In genomic region chr13:40622761-40623160, GRCh38 we compare ENCODE assay signal across 19 cellular contexts. TPM values are rescaled to one million over a fixed set of nuclear protein-coding genes. Genes with fewer than 3 reads are reported as not detected.
DNase-seq lines count a peak whose midpoint lies in the region; ATAC-seq and TF ChIP-seq lines count a peak whose summit lies in the region.
"Had no signal": no experiment of that assay in that cellular context is flagged by ENCODE, and none has a peak within 500 bp of the region (broad histone marks: within the 10 kb centered on the region; RNA-seq: fewer than 3 reads in every experiment).

No MANE protein-coding gene starts in this region.

- H3K4me1 Mint-ChIP-seq in activated naive CD4-positive, alpha-beta T cell treated with anti-CD3 and anti-CD28 coated beads for 36 hours (ENCODE audit: low read depth), result peaks cover 82% of the 10 kb centered on the region
- peaks cover 74% of the 10 kb centered on the region for H3K4me1 Mint-ChIP-seq in central memory CD8-positive, alpha-beta T cell

- H3K9me3 ChIP-seq in OCI-LY1 (ENCODE audit: low read length) (no peaks in the 10 kb centered on the region), psoas muscle (no peaks in the 10 kb centered on the region)
- H3K9me3 ChIP-seq: tibial artery had no signal

- no peak overlapping the region for H3K4me3 ChIP-seq in OCI-LY1 (ENCODE audit: low read depth, low read length, poor library complexity, severe bottlenecking)
- H3K4me3 ChIP-seq in psoas muscle, result peak overlapping the region; percentile 9
- H3K4me3 ChIP-seq: tibial artery had no signal

- intact Hi-C loops in activated naive CD4-positive, alpha-beta T cell treated with anti-CD3 and anti-CD28 coated beads for 36 hours (cut with micrococcal nuclease), result no loop called here
- intact Hi-C loops in psoas muscle (cut with DNase I), result loop anchor here in 1 of 2 donors (5.0 kb wide), 1 partner anchor 40 kb away; no protein-coding TSS in a partner anchor

- CTCF ChIA-PET in activated naive CD4-positive, alpha-beta T cell treated with anti-CD3 and anti-CD28 coated beads for 36 hours (lab: Charles Lee), result interaction anchor here (1.2 kb wide), 1 partner anchor 20 kb away, joined by 3 read pairs; no protein-coding TSS in a partner anchor

- no peak overlapping the region for H3K4me3 Mint-ChIP-seq in activated naive CD4-positive, alpha-beta T cell treated with anti-CD3 and anti-CD28 coated beads for 36 hours
- H3K4me3 Mint-ChIP-seq in central memory CD8-positive, alpha-beta T cell, result no peak overlapping the region
- H3K4me3 Mint-ChIP-seq: nephron progenitor cell had no signal

- peaks cover 100% of the 10 kb centered on the region for H3K79me2 ChIP-seq in OCI-LY1 (ENCODE audit: insufficient read depth, low read length)

- peak overlapping the region; percentile 33; the same call in 1 of the 2 replicates for H3K4me2 ChIP-seq in OCI-LY1 (ENCODE audit: low read length)
- H3K4me2 ChIP-seq: KMS-11 had no signal

- peak overlapping the region; percentile 37 for H3K27ac Mint-ChIP-seq in activated naive CD4-positive, alpha-beta T cell treated with anti-CD3 and anti-CD28 coated beads for 36 hours
- H3K27ac Mint-ChIP-seq in central memory CD8-positive, alpha-beta T cell (ENCODE audit: low read depth), result peak overlapping the region; percentile 68
- H3K27ac Mint-ChIP-seq: nephron progenitor cell had no signal

- peak overlapping the region; percentile 45 for H3K27ac ChIP-seq in OCI-LY1 (ENCODE audit: low read depth, low read length, poor library complexity, severe bottlenecking)
- H3K27ac ChIP-seq in psoas muscle, result peak overlapping the region; percentile 43
- H3K27ac ChIP-seq: C4-2B, KMS-11, tibial artery had no signal

- DNase-seq in activated naive CD4-positive, alpha-beta T cell treated with anti-CD3 and anti-CD28 coated beads for 36 hours, result no peak
- no peak for DNase-seq in activated naive CD4-positive, alpha-beta T cell treated with Interleukin-2 at 50 U/mL for 16 hours
- no peak for DNase-seq in central memory CD8-positive, alpha-beta T cell (ENCODE audit: low spot score in 2 of 2)
- DNase-seq in psoas muscle, result no peak
- DNase-seq in central memory CD4-positive, alpha-beta T cell, result no peak
- DNase-seq in NCI-H510A treated with DMSO at 0.1 percent for 48 hours (lab: John Stamatoyannopoulos, UW), result no peak
- DNase-seq: activated gamma-delta T cell; DMS153; HCEC 1CT; left colon; NCI-H187 treated with DMSO at 0.1 percent for 48 hours; NCI-H2227 treated with DMSO at 0.1 percent for 48 hours; nephron progenitor cell; stimulated activated naive CD4-positive, alpha-beta T cell; tibial artery had no signal

- peak overlapping the region; percentile 10; the same call in 1 of the 2 replicates for H3K9ac ChIP-seq in OCI-LY1 (ENCODE audit: low read length)
- H3K9ac ChIP-seq: KMS-11 had no signal

- H4K20me1 ChIP-seq in OCI-LY1 (ENCODE audit: insufficient read depth, low read length), result no peaks in the 10 kb centered on the region

- H3K4me1 ChIP-seq in OCI-LY1 (ENCODE audit: insufficient read depth, low read length, severe bottlenecking) (peaks cover 96% of the 10 kb centered on the region), psoas muscle (peaks cover 97% of the 10 kb centered on the region)

- H3K9me3 Mint-ChIP-seq in activated naive CD4-positive, alpha-beta T cell treated with anti-CD3 and anti-CD28 coated beads for 36 hours, result no peaks in the 10 kb centered on the region
- H3K9me3 Mint-ChIP-seq in central memory CD8-positive, alpha-beta T cell, result no peaks in the 10 kb centered on the region
- H3K9me3 Mint-ChIP-seq: nephron progenitor cell had no signal

- H3K27me3 ChIP-seq in OCI-LY1 (ENCODE audit: insufficient read depth, low read length), result no peaks in the 10 kb centered on the region
- no peaks in the 10 kb centered on the region for H3K27me3 ChIP-seq in psoas muscle (ENCODE audit: insufficient read depth in 3 of 3, low read length in 2 of 3)
- H3K27me3 ChIP-seq: tibial artery had no signal

- H3K9me2 ChIP-seq in OCI-LY1 (ENCODE audit: low read depth, low read length), result no peaks in the 10 kb centered on the region

- WGBS in psoas muscle, 3 donors, result 70 to 88% (median 77%) methylated on average over 1 of the region's 1 CpG

- no peak overlapping the region for H2AFZ ChIP-seq in OCI-LY1 (ENCODE audit: low read length)

- peaks cover 18% of the 10 kb centered on the region for H3K36me3 Mint-ChIP-seq in activated naive CD4-positive, alpha-beta T cell treated with anti-CD3 and anti-CD28 coated beads for 36 hours (ENCODE audit: low read depth)
- H3K36me3 Mint-ChIP-seq in central memory CD8-positive, alpha-beta T cell (ENCODE audit: insufficient read depth), result peaks cover 15% of the 10 kb centered on the region

- no peak for ATAC-seq in central memory CD8-positive, alpha-beta T cell (replicated peaks; ENCODE audit: extremely low read depth, poor library complexity, severe bottlenecking)
- ATAC-seq in psoas muscle (no peak), GM21529 (IDR thresholded peaks at IDR 0.05; ENCODE audit: unreplicated experiment) (no peak)
- ATAC-seq: left colon had no signal

- no peaks in the 10 kb centered on the region for H3K27me3 Mint-ChIP-seq in activated naive CD4-positive, alpha-beta T cell treated with anti-CD3 and anti-CD28 coated beads for 36 hours (ENCODE audit: low read depth)
- no peaks in the 10 kb centered on the region for H3K27me3 Mint-ChIP-seq in central memory CD8-positive, alpha-beta T cell

- no peaks in the 10 kb centered on the region for H3F3A ChIP-seq in OCI-LY1 (ENCODE audit: insufficient read depth, low read length)

- TF ChIP-seq CTCF in OCI-LY1 (IDR thresholded peaks at IDR 0.05; ENCODE audit: low read length) (no peak), psoas muscle (IDR thresholded peaks at IDR 0.05) (no peak)

- peaks cover 29% of the 10 kb centered on the region; the same call in 1 of the 2 replicates for H3K36me3 ChIP-seq in OCI-LY1 (ENCODE audit: insufficient read depth, low read length)
- peaks cover 0 to 3% of the 10 kb centered on the region in 2 donors for H3K36me3 ChIP-seq in psoas muscle (ENCODE audit: insufficient read depth in 1 of 2, low read depth in 1 of 2)

RNA-seq across cellular contexts. Expression of gene FOXO1, which starts 43.7 kb away (rescaled TPM):
- total RNA-seq in activated naive CD4-positive, alpha-beta T cell treated with anti-CD3 and anti-CD28 coated beads for 36 hours, result 10 to 100 TPM; 30.9 to 32.1 TPM
- 100 to 1,000 TPM in 2 of 4 donors, 10 to 100 TPM in 2; 54.3 to 160 (median 91.1) TPM for total RNA-seq in psoas muscle
- 10 to 100 TPM; 23.8 to 83.2 (median 68.3) TPM for polyA plus RNA-seq in psoas muscle
